ENCODE assay signal across 17 cellular contexts in the genomic region with DNA sequence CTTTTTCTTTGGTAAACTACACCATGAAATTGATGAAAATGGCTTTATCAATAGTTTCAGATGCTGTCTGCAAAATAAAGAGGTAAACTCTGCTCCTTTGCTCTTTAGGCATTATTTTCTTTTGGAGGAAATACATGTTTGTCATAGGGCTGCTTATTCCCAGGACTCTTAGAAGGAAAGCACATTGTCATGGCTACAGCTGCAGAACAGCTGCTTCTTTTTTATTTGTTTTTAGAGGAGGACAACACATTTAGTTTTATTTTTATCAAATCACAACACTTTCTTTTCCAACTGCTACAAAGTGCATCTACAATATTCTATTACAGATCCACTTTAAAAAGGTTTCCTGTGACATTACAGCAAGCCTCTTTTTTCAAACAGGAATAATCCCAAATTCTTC.
"Had no signal": no experiment of that assay in that cellular context is flagged by ENCODE, and none has a peak within 500 bp of the region (broad histone marks: within the 10 kb centered on the region; RNA-seq: fewer than 3 reads in every experiment).

No MANE protein-coding gene starts in this region.

- H3K4me2 ChIP-seq: neural progenitor cell, SK-N-SH had no signal

- H3K9ac ChIP-seq: neural progenitor cell, SK-N-SH had no signal

- H3K4me3 ChIP-seq: coronary artery, esophagus squamous epithelium, neural progenitor cell, ovary, sigmoid colon, tibial nerve had no signal

- H2AFZ ChIP-seq: neural progenitor cell had no signal

- H3K27me3 ChIP-seq: neural progenitor cell, ovary had no signal

- H3K4me1 Mint-ChIP-seq: neural progenitor cell had no signal

- ATAC-seq: activated CD4-positive, CD25-positive, alpha-beta regulatory T cell treated with anti-CD3 and anti-CD28 coated beads, Interleukin-2, amount 50 U/mL, for 24 hours; T-cell had no signal

- H3K9me3 ChIP-seq: esophagus squamous epithelium, ovary, sigmoid colon, SK-N-SH, tibial nerve had no signal

- H3K27ac ChIP-seq: coronary artery, neural progenitor cell, ovary, sigmoid colon had no signal

- H3K36me3 Mint-ChIP-seq: activated CD4-positive, alpha-beta memory T cell treated with anti-CD3 and anti-CD28 coated beads for 36 hours; activated CD8-positive, alpha-beta memory T cell treated with anti-CD3 and anti-CD28 coated beads, Interleukin-2, amount 10 ng/mL, durations not matched to agents 7 days and 5 days; activated naive CD4-positive, alpha-beta T cell treated with anti-CD3 and anti-CD28 coated beads, Interleukin-2, amount 10 ng/mL, durations not matched to agents 7 days and 5 days; neural progenitor cell; stimulated activated effector memory CD8-positive, alpha-beta T cell treated with anti-CD3 and anti-CD28 coated beads, Interleukin-12 subunit alpha, Interleukin-12 subunit beta, amount 100 ng/mL, for 72 hours; T-cell had no signal

- H3K27ac Mint-ChIP-seq: activated CD4-positive, alpha-beta memory T cell treated with anti-CD3 and anti-CD28 coated beads for 36 hours; activated CD8-positive, alpha-beta memory T cell treated with anti-CD3 and anti-CD28 coated beads, Interleukin-2, amount 10 ng/mL, durations not matched to agents 7 days and 5 days; activated naive CD4-positive, alpha-beta T cell treated with anti-CD3 and anti-CD28 coated beads, Interleukin-2, amount 10 ng/mL, durations not matched to agents 7 days and 5 days; neural progenitor cell; stimulated activated effector memory CD8-positive, alpha-beta T cell treated with anti-CD3 and anti-CD28 coated beads, Interleukin-12 subunit alpha, Interleukin-12 subunit beta, amount 100 ng/mL, for 72 hours had no signal

- DNase-seq: activated CD4-positive, alpha-beta memory T cell treated with anti-CD3 and anti-CD28 coated beads for 36 hours; activated CD8-positive, alpha-beta memory T cell treated with anti-CD3 and anti-CD28 coated beads, Interleukin-2, amount 10 ng/mL, durations not matched to agents 7 days and 5 days; activated naive CD4-positive, alpha-beta T cell treated with anti-CD3 and anti-CD28 coated beads, Interleukin-2, amount 10 ng/mL, durations not matched to agents 7 days and 5 days; activated T-cell treated with anti-CD3 and anti-CD28 coated beads, Interleukin-2, amount 50 U/mL, for 1 hour; central memory CD4-positive, alpha-beta T cell; esophagus squamous epithelium; islet precursor cell; ovary; sigmoid colon; SK-N-SH; T-cell; T-helper 9 cell had no signal

- H3K4me3 Mint-ChIP-seq: activated CD4-positive, alpha-beta memory T cell treated with anti-CD3 and anti-CD28 coated beads for 36 hours; activated CD8-positive, alpha-beta memory T cell treated with anti-CD3 and anti-CD28 coated beads, Interleukin-2, amount 10 ng/mL, durations not matched to agents 7 days and 5 days; activated naive CD4-positive, alpha-beta T cell treated with anti-CD3 and anti-CD28 coated beads, Interleukin-2, amount 10 ng/mL, durations not matched to agents 7 days and 5 days; neural progenitor cell; stimulated activated effector memory CD8-positive, alpha-beta T cell treated with anti-CD3 and anti-CD28 coated beads, Interleukin-12 subunit alpha, Interleukin-12 subunit beta, amount 100 ng/mL, for 72 hours; T-cell had no signal

- H3K4me1 ChIP-seq: neural progenitor cell had no signal

- H3K36me3 ChIP-seq: esophagus squamous epithelium, neural progenitor cell, ovary, sigmoid colon, tibial nerve had no signal

- H3K9me3 Mint-ChIP-seq: activated CD4-positive, alpha-beta memory T cell treated with anti-CD3 and anti-CD28 coated beads for 36 hours; activated naive CD4-positive, alpha-beta T cell treated with anti-CD3 and anti-CD28 coated beads, Interleukin-2, amount 10 ng/mL, durations not matched to agents 7 days and 5 days; neural progenitor cell; stimulated activated effector memory CD8-positive, alpha-beta T cell treated with anti-CD3 and anti-CD28 coated beads, Interleukin-12 subunit alpha, Interleukin-12 subunit beta, amount 100 ng/mL, for 72 hours; T-cell had no signal
